16 cellular contexts compared by ENCODE assay signal in genomic region chr11:23569547-23569946, GRCh38.
DNase-seq lines count a peak whose midpoint lies in the region; ATAC-seq, FAIRE-seq and TF ChIP-seq lines count a peak whose summit lies in the region.
"Had no signal": no experiment of that assay in that cellular context is flagged by ENCODE, and none has a peak within 500 bp of the region (broad histone marks: within the 10 kb centered on the region; RNA-seq: fewer than 3 reads in every experiment).

No MANE protein-coding gene starts in this region.

- DNase-seq in dermis blood vessel endothelial cell (peak; percentile 53), H54 (ENCODE audit: insufficient read length, low spot score) (no peak), C1 segment of cervical spinal cord (lab: John Stamatoyannopoulos, UW) (no peak), GM19239 (ENCODE audit: insufficient read length, low spot score) (no peak), kidney glomerular epithelial cell (lab: John Stamatoyannopoulos, UW) (no peak)
- DNase-seq: activated CD8-positive, alpha-beta memory T cell treated with anti-CD3 and anti-CD28 coated beads, Interleukin-2, amount 10 ng/mL, durations not matched to agents 7 days and 5 days; AML-193; naive thymus-derived CD8-positive, alpha-beta T cell; NCI-H2107 had no signal

- TF ChIP-seq POLR2A in H54 (IDR thresholded peaks at IDR 0.05; ENCODE audit: low read depth, low read length): no peak

- FAIRE-seq in H54 (lab: Jason Lieb, UNC) (no peak), GM19239 (lab: Jason Lieb, UNC) (no peak)
- FAIRE-seq: H1 had no signal

- peak; percentile 80 for ATAC-seq in GM18511 (IDR thresholded peaks at IDR 0.05; ENCODE audit: unreplicated experiment)
- ATAC-seq in GM21737 (IDR thresholded peaks at IDR 0.05; ENCODE audit: unreplicated experiment): peak; percentile 73
- ATAC-seq in HG03175 (IDR thresholded peaks at IDR 0.05; ENCODE audit: unreplicated experiment): peak; percentile 60
- ATAC-seq: activated CD8-positive, alpha-beta memory T cell treated with anti-CD3 and anti-CD28 coated beads, Interleukin-2, amount 10 ng/mL, durations not matched to agents 7 days and 5 days; activated naive CD4-positive, alpha-beta T cell treated with anti-CD3 and anti-CD28 coated beads, Interleukin-2, amount 50 U/mL, for 72 hours; naive thymus-derived CD8-positive, alpha-beta T cell; stimulated activated memory B cell treated with anti-CD40 and anti-IgM and Interleukin-4, amounts not matched to agents 10 μg/mL and 1 μg/mL and 100 μg/mL, for 72 hours; WTC11 had no signal
